1 cellular context compared by ENCODE assay signal in the genomic region with DNA sequence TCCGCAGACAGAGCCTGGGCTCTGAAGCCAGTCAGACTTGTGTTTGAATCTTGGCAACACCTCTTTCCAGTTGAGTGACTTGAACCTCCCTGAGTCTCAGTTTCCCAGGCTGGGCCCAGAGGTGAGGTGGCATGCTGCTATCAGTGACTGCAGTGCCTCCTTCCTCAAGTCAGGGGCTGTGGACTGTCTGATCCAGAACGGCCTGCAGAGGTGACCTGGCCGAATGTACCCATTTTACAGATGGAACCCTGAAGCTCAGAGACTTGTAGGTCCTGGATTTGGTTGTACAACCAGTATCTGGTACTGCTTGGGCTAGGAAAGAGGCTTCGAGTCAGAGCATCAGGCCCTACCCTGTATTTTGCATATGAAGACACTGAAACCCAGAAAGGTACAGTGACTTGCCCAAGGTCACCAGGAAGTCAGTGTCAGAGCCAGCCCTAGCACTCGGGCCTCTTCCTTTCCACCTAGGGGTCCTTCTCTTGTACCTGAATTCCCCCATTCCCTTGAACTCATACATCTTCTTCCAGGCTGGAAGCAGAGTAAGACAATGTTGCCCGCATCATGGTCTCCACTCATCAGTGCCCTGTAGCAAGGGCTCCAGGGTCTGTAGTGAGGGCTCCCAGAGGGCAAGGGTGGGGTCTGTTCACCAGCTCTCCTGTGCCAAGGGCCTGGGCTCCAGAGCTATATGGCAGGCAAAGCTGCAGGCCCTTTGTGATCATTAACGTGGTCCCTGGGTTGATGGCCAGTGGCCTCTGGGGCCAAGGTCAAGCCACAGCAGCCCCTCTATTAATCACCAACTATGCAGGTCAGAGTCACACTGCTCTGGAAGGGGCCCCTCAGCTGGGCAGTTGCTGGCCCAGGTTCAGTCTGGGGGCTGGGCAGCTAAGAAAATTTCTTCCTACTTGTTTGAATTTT.
A peak's percentile ranks its signal among the peaks of the same experiment; 100 is the strongest.
TF ChIP-seq lines count a peak whose summit lies in the region.

No MANE protein-coding gene starts in this region.

TF ChIP-seq in HepG2, 621 proteins besides CTCF, POLR2A, EP300 and RAD21 (continued from another document and continues in another):
- TF ChIP-seq, protein P1, sequence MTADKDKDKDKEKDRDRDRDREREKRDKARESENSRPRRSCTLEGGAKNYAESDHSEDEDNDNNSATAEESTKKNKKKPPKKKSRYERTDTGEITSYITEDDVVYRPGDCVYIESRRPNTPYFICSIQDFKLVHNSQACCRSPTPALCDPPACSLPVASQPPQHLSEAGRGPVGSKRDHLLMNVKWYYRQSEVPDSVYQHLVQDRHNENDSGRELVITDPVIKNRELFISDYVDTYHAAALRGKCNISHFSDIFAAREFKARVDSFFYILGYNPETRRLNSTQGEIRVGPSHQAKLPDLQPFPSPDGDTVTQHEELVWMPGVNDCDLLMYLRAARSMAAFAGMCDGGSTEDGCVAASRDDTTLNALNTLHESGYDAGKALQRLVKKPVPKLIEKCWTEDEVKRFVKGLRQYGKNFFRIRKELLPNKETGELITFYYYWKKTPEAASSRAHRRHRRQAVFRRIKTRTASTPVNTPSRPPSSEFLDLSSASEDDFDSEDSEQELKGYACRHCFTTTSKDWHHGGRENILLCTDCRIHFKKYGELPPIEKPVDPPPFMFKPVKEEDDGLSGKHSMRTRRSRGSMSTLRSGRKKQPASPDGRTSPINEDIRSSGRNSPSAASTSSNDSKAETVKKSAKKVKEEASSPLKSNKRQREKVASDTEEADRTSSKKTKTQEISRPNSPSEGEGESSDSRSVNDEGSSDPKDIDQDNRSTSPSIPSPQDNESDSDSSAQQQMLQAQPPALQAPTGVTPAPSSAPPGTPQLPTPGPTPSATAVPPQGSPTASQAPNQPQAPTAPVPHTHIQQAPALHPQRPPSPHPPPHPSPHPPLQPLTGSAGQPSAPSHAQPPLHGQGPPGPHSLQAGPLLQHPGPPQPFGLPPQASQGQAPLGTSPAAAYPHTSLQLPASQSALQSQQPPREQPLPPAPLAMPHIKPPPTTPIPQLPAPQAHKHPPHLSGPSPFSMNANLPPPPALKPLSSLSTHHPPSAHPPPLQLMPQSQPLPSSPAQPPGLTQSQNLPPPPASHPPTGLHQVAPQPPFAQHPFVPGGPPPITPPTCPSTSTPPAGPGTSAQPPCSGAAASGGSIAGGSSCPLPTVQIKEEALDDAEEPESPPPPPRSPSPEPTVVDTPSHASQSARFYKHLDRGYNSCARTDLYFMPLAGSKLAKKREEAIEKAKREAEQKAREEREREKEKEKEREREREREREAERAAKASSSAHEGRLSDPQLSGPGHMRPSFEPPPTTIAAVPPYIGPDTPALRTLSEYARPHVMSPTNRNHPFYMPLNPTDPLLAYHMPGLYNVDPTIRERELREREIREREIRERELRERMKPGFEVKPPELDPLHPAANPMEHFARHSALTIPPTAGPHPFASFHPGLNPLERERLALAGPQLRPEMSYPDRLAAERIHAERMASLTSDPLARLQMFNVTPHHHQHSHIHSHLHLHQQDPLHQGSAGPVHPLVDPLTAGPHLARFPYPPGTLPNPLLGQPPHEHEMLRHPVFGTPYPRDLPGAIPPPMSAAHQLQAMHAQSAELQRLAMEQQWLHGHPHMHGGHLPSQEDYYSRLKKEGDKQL (CRISPR knock-in tag; IDR thresholded peaks at IDR 0.05; ENCODE audit: low read depth), result peak; percentile 37; the same call in 1 of the 2 replicates
- TF ChIP-seq NONO (IDR thresholded peaks at IDR 0.05) (no peak), NONO (CRISPR knock-in tag; conservative IDR thresholded peaks at IDR 0.05) (peak; percentile 60), ZBTB20 (CRISPR knock-in tag; IDR thresholded peaks at IDR 0.05; ENCODE audit: borderline replicate concordance, low read depth) (peak; percentile 48; the same call in 1 of the 2 replicates), HOXA5 (CRISPR knock-in tag; IDR thresholded peaks at IDR 0.05) (peak; percentile 84), ZNF768 (CRISPR knock-in tag; IDR thresholded peaks at IDR 0.05) (no peak), SAP130 (CRISPR knock-in tag; IDR thresholded peaks at IDR 0.05; ENCODE audit: low read depth) (peak; percentile 67), HNRNPL (IDR thresholded peaks at IDR 0.05; ENCODE audit: low read depth, low read length) (peak; percentile 94), FOXC1 (CRISPR knock-in tag; IDR thresholded peaks at IDR 0.05; ENCODE audit: borderline replicate concordance) (peak; percentile 62; the same call in 1 of the 2 replicates), SNAPC2 (CRISPR knock-in tag; IDR thresholded peaks at IDR 0.05) (0 out of 2 replicates have a peak, but pooled peaks have one; percentile 26), MYC (CRISPR knock-in tag; IDR thresholded peaks at IDR 0.05; ENCODE audit: borderline replicate concordance) (peak; percentile 69; the same call in 1 of the 2 replicates), THAP11 (CRISPR knock-in tag; IDR thresholded peaks at IDR 0.05) (peak; percentile 72), ZNF788 (CRISPR knock-in tag; IDR thresholded peaks at IDR 0.05; ENCODE audit: borderline replicate concordance) (peak; percentile 70; the same call in 1 of the 2 replicates), ZBTB7B (CRISPR knock-in tag; IDR thresholded peaks at IDR 0.05) (peak; percentile 99), CENPT (CRISPR knock-in tag; IDR thresholded peaks at IDR 0.05; ENCODE audit: low read depth) (no peak), ZNF354B (CRISPR knock-in tag; IDR thresholded peaks at IDR 0.05) (peak; percentile 57; the same call in 1 of the 2 replicates), KLF16 (CRISPR knock-in tag; IDR thresholded peaks at IDR 0.05) (peak in 1 of 2 experiments; percentile 58; a peak in 1 of 4 replicates), TGIF2 (CRISPR knock-in tag; IDR thresholded peaks at IDR 0.05) (peak; percentile 30; the same call in 1 of the 2 replicates)
- TF ChIP-seq, protein P2, sequence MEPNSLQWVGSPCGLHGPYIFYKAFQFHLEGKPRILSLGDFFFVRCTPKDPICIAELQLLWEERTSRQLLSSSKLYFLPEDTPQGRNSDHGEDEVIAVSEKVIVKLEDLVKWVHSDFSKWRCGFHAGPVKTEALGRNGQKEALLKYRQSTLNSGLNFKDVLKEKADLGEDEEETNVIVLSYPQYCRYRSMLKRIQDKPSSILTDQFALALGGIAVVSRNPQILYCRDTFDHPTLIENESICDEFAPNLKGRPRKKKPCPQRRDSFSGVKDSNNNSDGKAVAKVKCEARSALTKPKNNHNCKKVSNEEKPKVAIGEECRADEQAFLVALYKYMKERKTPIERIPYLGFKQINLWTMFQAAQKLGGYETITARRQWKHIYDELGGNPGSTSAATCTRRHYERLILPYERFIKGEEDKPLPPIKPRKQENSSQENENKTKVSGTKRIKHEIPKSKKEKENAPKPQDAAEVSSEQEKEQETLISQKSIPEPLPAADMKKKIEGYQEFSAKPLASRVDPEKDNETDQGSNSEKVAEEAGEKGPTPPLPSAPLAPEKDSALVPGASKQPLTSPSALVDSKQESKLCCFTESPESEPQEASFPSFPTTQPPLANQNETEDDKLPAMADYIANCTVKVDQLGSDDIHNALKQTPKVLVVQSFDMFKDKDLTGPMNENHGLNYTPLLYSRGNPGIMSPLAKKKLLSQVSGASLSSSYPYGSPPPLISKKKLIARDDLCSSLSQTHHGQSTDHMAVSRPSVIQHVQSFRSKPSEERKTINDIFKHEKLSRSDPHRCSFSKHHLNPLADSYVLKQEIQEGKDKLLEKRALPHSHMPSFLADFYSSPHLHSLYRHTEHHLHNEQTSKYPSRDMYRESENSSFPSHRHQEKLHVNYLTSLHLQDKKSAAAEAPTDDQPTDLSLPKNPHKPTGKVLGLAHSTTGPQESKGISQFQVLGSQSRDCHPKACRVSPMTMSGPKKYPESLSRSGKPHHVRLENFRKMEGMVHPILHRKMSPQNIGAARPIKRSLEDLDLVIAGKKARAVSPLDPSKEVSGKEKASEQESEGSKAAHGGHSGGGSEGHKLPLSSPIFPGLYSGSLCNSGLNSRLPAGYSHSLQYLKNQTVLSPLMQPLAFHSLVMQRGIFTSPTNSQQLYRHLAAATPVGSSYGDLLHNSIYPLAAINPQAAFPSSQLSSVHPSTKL (CRISPR knock-in tag; IDR thresholded peaks at IDR 0.05), result peak; percentile 96
- TF ChIP-seq, protein P3, sequence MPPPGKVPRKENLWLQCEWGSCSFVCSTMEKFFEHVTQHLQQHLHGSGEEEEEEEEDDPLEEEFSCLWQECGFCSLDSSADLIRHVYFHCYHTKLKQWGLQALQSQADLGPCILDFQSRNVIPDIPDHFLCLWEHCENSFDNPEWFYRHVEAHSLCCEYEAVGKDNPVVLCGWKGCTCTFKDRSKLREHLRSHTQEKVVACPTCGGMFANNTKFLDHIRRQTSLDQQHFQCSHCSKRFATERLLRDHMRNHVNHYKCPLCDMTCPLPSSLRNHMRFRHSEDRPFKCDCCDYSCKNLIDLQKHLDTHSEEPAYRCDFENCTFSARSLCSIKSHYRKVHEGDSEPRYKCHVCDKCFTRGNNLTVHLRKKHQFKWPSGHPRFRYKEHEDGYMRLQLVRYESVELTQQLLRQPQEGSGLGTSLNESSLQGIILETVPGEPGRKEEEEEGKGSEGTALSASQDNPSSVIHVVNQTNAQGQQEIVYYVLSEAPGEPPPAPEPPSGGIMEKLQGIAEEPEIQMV (CRISPR knock-in tag; IDR thresholded peaks at IDR 0.05; ENCODE audit: low read depth), result 0 out of 2 replicates have a peak, but pooled peaks have one; percentile 20
- TF ChIP-seq, protein P4, sequence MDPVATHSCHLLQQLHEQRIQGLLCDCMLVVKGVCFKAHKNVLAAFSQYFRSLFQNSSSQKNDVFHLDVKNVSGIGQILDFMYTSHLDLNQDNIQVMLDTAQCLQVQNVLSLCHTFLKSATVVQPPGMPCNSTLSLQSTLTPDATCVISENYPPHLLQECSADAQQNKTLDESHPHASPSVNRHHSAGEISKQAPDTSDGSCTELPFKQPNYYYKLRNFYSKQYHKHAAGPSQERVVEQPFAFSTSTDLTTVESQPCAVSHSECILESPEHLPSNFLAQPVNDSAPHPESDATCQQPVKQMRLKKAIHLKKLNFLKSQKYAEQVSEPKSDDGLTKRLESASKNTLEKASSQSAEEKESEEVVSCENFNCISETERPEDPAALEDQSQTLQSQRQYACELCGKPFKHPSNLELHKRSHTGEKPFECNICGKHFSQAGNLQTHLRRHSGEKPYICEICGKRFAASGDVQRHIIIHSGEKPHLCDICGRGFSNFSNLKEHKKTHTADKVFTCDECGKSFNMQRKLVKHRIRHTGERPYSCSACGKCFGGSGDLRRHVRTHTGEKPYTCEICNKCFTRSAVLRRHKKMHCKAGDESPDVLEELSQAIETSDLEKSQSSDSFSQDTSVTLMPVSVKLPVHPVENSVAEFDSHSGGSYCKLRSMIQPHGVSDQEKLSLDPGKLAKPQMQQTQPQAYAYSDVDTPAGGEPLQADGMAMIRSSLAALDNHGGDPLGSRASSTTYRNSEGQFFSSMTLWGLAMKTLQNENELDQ (CRISPR knock-in tag; IDR thresholded peaks at IDR 0.05; ENCODE audit: borderline replicate concordance), result no peak
- TF ChIP-seq, protein P5, sequence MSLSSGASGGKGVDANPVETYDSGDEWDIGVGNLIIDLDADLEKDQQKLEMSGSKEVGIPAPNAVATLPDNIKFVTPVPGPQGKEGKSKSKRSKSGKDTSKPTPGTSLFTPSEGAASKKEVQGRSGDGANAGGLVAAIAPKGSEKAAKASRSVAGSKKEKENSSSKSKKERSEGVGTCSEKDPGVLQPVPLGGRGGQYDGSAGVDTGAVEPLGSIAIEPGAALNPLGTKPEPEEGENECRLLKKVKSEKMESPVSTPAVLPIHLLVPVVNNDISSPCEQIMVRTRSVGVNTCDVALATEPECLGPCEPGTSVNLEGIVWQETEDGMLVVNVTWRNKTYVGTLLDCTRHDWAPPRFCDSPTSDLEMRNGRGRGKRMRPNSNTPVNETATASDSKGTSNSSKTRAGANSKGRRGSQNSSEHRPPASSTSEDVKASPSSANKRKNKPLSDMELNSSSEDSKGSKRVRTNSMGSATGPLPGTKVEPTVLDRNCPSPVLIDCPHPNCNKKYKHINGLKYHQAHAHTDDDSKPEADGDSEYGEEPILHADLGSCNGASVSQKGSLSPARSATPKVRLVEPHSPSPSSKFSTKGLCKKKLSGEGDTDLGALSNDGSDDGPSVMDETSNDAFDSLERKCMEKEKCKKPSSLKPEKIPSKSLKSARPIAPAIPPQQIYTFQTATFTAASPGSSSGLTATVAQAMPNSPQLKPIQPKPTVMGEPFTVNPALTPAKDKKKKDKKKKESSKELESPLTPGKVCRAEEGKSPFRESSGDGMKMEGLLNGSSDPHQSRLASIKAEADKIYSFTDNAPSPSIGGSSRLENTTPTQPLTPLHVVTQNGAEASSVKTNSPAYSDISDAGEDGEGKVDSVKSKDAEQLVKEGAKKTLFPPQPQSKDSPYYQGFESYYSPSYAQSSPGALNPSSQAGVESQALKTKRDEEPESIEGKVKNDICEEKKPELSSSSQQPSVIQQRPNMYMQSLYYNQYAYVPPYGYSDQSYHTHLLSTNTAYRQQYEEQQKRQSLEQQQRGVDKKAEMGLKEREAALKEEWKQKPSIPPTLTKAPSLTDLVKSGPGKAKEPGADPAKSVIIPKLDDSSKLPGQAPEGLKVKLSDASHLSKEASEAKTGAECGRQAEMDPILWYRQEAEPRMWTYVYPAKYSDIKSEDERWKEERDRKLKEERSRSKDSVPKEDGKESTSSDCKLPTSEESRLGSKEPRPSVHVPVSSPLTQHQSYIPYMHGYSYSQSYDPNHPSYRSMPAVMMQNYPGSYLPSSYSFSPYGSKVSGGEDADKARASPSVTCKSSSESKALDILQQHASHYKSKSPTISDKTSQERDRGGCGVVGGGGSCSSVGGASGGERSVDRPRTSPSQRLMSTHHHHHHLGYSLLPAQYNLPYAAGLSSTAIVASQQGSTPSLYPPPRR (CRISPR knock-in tag; IDR thresholded peaks at IDR 0.05; ENCODE audit: borderline replicate concordance), result peak; percentile 92
- TF ChIP-seq, protein P6, sequence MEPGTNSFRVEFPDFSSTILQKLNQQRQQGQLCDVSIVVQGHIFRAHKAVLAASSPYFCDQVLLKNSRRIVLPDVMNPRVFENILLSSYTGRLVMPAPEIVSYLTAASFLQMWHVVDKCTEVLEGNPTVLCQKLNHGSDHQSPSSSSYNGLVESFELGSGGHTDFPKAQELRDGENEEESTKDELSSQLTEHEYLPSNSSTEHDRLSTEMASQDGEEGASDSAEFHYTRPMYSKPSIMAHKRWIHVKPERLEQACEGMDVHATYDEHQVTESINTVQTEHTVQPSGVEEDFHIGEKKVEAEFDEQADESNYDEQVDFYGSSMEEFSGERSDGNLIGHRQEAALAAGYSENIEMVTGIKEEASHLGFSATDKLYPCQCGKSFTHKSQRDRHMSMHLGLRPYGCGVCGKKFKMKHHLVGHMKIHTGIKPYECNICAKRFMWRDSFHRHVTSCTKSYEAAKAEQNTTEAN (CRISPR knock-in tag; conservative IDR thresholded peaks at IDR 0.05), result no peak; the same call in 1 of the 2 replicates
- TF ChIP-seq, protein P7, sequence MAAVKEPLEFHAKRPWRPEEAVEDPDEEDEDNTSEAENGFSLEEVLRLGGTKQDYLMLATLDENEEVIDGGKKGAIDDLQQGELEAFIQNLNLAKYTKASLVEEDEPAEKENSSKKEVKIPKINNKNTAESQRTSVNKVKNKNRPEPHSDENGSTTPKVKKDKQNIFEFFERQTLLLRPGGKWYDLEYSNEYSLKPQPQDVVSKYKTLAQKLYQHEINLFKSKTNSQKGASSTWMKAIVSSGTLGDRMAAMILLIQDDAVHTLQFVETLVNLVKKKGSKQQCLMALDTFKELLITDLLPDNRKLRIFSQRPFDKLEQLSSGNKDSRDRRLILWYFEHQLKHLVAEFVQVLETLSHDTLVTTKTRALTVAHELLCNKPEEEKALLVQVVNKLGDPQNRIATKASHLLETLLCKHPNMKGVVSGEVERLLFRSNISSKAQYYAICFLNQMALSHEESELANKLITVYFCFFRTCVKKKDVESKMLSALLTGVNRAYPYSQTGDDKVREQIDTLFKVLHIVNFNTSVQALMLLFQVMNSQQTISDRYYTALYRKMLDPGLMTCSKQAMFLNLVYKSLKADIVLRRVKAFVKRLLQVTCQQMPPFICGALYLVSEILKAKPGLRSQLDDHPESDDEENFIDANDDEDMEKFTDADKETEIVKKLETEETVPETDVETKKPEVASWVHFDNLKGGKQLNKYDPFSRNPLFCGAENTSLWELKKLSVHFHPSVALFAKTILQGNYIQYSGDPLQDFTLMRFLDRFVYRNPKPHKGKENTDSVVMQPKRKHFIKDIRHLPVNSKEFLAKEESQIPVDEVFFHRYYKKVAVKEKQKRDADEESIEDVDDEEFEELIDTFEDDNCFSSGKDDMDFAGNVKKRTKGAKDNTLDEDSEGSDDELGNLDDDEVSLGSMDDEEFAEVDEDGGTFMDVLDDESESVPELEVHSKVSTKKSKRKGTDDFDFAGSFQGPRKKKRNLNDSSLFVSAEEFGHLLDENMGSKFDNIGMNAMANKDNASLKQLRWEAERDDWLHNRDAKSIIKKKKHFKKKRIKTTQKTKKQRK (IDR thresholded peaks at IDR 0.05; ENCODE audit: low read length), result no peak
